ENCODE assay signal across 8 cellular contexts in the genomic region with DNA sequence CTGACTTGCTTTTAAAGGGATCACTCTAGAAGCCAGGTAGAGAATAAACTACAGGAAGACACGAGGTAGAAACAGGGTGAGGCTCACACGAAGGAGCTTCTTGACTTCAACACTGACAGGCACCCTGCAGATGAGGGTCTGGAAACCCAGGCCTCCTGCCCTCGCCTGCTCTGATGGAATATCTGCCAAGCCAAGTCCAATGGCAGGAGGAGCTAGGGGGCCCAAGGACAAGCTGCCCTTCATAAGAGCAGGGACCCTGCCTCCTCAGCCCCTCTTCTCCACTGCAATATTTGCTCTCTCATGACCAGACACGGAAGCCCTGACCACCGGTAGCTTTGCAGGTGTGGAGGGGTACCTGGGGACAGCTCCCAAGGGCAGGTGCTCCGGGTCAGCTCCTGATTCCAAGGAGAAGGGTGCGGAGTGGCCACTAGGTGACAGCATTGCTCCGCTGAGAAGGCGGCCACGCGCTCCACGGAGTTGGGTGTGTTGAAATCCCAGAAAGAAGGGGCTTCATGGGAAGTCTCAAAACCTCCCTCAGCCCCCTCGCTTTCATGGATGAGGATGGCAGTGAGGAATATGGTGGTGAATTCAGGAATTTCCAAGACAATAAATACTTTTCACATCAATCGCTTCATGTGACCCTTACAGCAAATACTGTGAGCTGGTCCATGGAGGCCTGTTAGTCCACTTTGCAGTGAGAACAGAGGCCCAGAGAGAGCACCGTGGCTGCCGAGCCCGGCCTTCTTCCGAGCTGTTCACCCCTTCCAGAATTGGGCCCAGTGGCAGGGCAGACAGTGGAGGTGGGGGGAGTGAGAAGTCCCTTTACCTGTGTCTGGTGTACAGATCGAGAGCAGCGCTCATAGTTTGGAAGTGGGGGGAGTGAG. TPM values are rescaled to one million over a fixed set of nuclear protein-coding genes. Genes with fewer than 3 reads are reported as not detected.
DNase-seq lines count a peak whose midpoint lies in the region; ATAC-seq, FAIRE-seq and TF ChIP-seq lines count a peak whose summit lies in the region.

No MANE protein-coding gene starts in this region.

- H3K27me3 ChIP-seq in OCI-LY1 (ENCODE audit: insufficient read depth, low read length) (no peaks in the 10 kb centered on the region), tibial nerve (peaks cover 0 to 55% of the 10 kb centered on the region in 2 donors)

- H3K36me3 ChIP-seq in OCI-LY1 (ENCODE audit: insufficient read depth, low read length), result no peaks in the 10 kb centered on the region
- H3K36me3 ChIP-seq in tibial nerve, result no peaks in the 10 kb centered on the region

- no peak for TF ChIP-seq POLR2A in A549 (IDR thresholded peaks at IDR 0.05; ENCODE audit: low read length)
- TF ChIP-seq POLR2A in tibial nerve (IDR thresholded peaks at IDR 0.05), result no peak

- no peaks in the 10 kb centered on the region for H3K9me3 ChIP-seq in A549
- H3K9me3 ChIP-seq in OCI-LY1 (ENCODE audit: low read length), result no peaks in the 10 kb centered on the region
- no peaks in the 10 kb centered on the region for H3K9me3 ChIP-seq in tibial nerve

- WGBS in A549 (ENCODE audit: missing lambda C conversion rate), result 21% methylated on average over 18 of the region's 20 CpGs
- 21 to 22% methylated on average over 19 to 20 of the region's 20 CpGs for WGBS in tibial nerve, 2 donors

- CTCF ChIA-PET in A549 (lab: Yijun Ruan, JAX), result interaction anchor here (0.6 to 9.1 kb wide), 66 partner anchors 9 to 1364 kb away, joined by 3 to 236 read pairs (median 4); no protein-coding TSS in a partner anchor

- peak; percentile 87 for TF ChIP-seq CTCF in A549 (IDR thresholded peaks at IDR 0.05)
- peak; percentile 97 for TF ChIP-seq CTCF in GM12875 (IDR thresholded peaks at IDR 0.05; ENCODE audit: borderline replicate concordance, insufficient read depth, low read depth, low read length)
- peak; percentile 83 for TF ChIP-seq CTCF in OCI-LY1 (IDR thresholded peaks at IDR 0.05; ENCODE audit: low read length)
- TF ChIP-seq CTCF in fibroblast of the aortic adventitia (IDR thresholded peaks at IDR 0.05; ENCODE audit: insufficient read depth, low read length), result peak; percentile 97
- peak in 1 of 3 donors; percentile 71 for TF ChIP-seq CTCF in omental fat pad (IDR thresholded peaks at IDR 0.05)
- peak; percentile 63 to 85 (median 81) for TF ChIP-seq CTCF in tibial nerve (IDR thresholded peaks at IDR 0.05)

- no peaks in the 10 kb centered on the region for H3K9me2 ChIP-seq in OCI-LY1 (ENCODE audit: low read depth, low read length)

- POLR2A ChIA-PET in A549 (lab: Yijun Ruan, JAX), result no interaction called here

- H3K4me3 ChIP-seq in A549 (no peak overlapping the region), GM12875 (ENCODE audit: low read depth, low read length) (no peak overlapping the region), OCI-LY1 (ENCODE audit: low read depth, low read length, poor library complexity, severe bottlenecking) (no peak overlapping the region), fibroblast of the aortic adventitia (ENCODE audit: low read depth, low read length) (no peak overlapping the region), tibial nerve (no peak overlapping the region)

- peak; percentile 96 to 98 for TF ChIP-seq RAD21 in A549 (conservative IDR thresholded peaks at IDR 0.05 in 1 of 2, IDR thresholded peaks at IDR 0.05 in 1 of 2)

- no peak for FAIRE-seq in A549 (lab: Jason Lieb, UNC)

- peaks cover 33% of the 10 kb centered on the region for H3K27me3 Mint-ChIP-seq in activated T-cell treated with anti-CD3 and anti-CD28 coated beads, Interleukin-2, amount 50 U/mL, for 4 hours (ENCODE audit: low read depth)

- peak; percentile 95 to 96 for ATAC-seq in A549
- ATAC-seq in activated T-cell treated with anti-CD3 and anti-CD28 coated beads, Interleukin-2, amount 50 U/mL, for 4 hours, result peak; percentile 57 to 61
- ATAC-seq in omental fat pad (ENCODE audit: low FRiP score), result peak; percentile 75

- no peaks in the 10 kb centered on the region for H4K20me1 ChIP-seq in OCI-LY1 (ENCODE audit: insufficient read depth, low read length)

- 0 out of 3 replicates have a peak, but pooled peaks cover 3% of the 10 kb centered on the region for H3K4me1 ChIP-seq in A549
- H3K4me1 ChIP-seq in OCI-LY1 (ENCODE audit: insufficient read depth, low read length, severe bottlenecking), result no peaks in the 10 kb centered on the region
- H3K4me1 ChIP-seq in tibial nerve, result no peaks in the 10 kb centered on the region

- H3K27ac ChIP-seq in A549 (0 out of 6 replicates have a peak overlapping the region, but pooled peaks of 1 of the 2 experiments have one; percentile 8), OCI-LY1 (ENCODE audit: low read depth, low read length, poor library complexity, severe bottlenecking) (no peak overlapping the region), tibial nerve (no peak overlapping the region)

- H3K79me2 ChIP-seq in OCI-LY1 (ENCODE audit: insufficient read depth, low read length), result no peaks in the 10 kb centered on the region

- no peak overlapping the region for H3K4me3 Mint-ChIP-seq in activated T-cell treated with anti-CD3 and anti-CD28 coated beads, Interleukin-2, amount 50 U/mL, for 4 hours

- no peaks in the 10 kb centered on the region for H3K4me1 Mint-ChIP-seq in activated T-cell treated with anti-CD3 and anti-CD28 coated beads, Interleukin-2, amount 50 U/mL, for 4 hours (ENCODE audit: low read depth)

- H2AFZ ChIP-seq in OCI-LY1 (ENCODE audit: low read length), result no peak overlapping the region

- TF ChIP-seq EP300 in A549 (IDR thresholded peaks at IDR 0.05) (no peak), tibial nerve (IDR thresholded peaks at IDR 0.05) (no peak)

- no peaks in the 10 kb centered on the region for H3K36me3 Mint-ChIP-seq in activated T-cell treated with anti-CD3 and anti-CD28 coated beads, Interleukin-2, amount 50 U/mL, for 4 hours (ENCODE audit: insufficient read depth)

- no peaks in the 10 kb centered on the region for H3K9me3 Mint-ChIP-seq in activated T-cell treated with anti-CD3 and anti-CD28 coated beads, Interleukin-2, amount 50 U/mL, for 4 hours

- DNase-seq in A549 (ENCODE audit: low read depth in 1 of 2, low spot score in 1 of 2), result peak; percentile 33 to 41
- DNase-seq in activated T-cell treated with anti-CD3 and anti-CD28 coated beads, Interleukin-2, amount 50 U/mL, for 4 hours, result peak; percentile 57
- peak; percentile 45 for DNase-seq in fibroblast of the aortic adventitia (ENCODE audit: low read depth)
- no peak for DNase-seq in omental fat pad (ENCODE audit: low spot score)
- peak; percentile 34 to 40 for DNase-seq in tibial nerve (ENCODE audit: low spot score in 2 of 2)
- DNase-seq in cerebellar nuclear complex (lab: John Stamatoyannopoulos, UW), result no peak

- no peaks in the 10 kb centered on the region for H3F3A ChIP-seq in OCI-LY1 (ENCODE audit: insufficient read depth, low read length)

- peak overlapping the region; percentile 19; the same call in 1 of the 3 replicates for H3K4me2 ChIP-seq in A549
- H3K4me2 ChIP-seq in OCI-LY1 (ENCODE audit: low read length), result no peak overlapping the region

- H3K9ac ChIP-seq in OCI-LY1 (ENCODE audit: low read length), result no peak overlapping the region

TF ChIP-seq in A549, 52 proteins besides CTCF, POLR2A, EP300 and RAD21:
- TF ChIP-seq PHF8 (IDR thresholded peaks at IDR 0.05; ENCODE audit: borderline replicate concordance, low read depth) (no peak), SMC3 (IDR thresholded peaks at IDR 0.05) (peak; percentile 97), CEBPB (IDR thresholded peaks at IDR 0.05) (peak in 1 of 2 experiments; percentile 66; a peak in 2 of 4 replicates), ZNF302 (CRISPR knock-in tag; IDR thresholded peaks at IDR 0.05) (no peak)
- TF ChIP-seq, protein P1, sequence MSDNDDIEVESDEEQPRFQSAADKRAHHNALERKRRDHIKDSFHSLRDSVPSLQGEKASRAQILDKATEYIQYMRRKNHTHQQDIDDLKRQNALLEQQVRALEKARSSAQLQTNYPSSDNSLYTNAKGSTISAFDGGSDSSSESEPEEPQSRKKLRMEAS (IDR thresholded peaks at IDR 0.05), result peak; percentile 46
TF ChIP-seq in A549: peak in this region for 3.

RNA-seq across cellular contexts. Expression of a gene that starts 33.2 kb away (rescaled TPM):
- polyA plus RNA-seq in A549 (2011; rRNA removed), result 0.48 and 0.93 TPM in 2 replicates
- 0.18 and 0.19 TPM in 2 replicates for polyA plus RNA-seq in A549 (2012; cell fraction: cytosol; rRNA removed)
- 0.16 and 0.19 TPM in 2 replicates for polyA plus RNA-seq in A549 (2012; cell fraction: nucleus; rRNA removed)
- polyA plus RNA-seq in A549 (2017; fragmentation: RNase III; extraction: RNeasy Plus Mini Kit Qiagen cat#74134 plus additional on column Dnase treatment), result 0.13 to 0.23 TPM (median 0.21 TPM) in 3 replicates
- 0.45 and 0.54 TPM in 2 replicates for polyA minus RNA-seq in A549 (2011; rRNA and poly(A)+ RNA removed)
- total RNA-seq in activated T-cell treated with anti-CD3 and anti-CD28 coated beads, Interleukin-2, amount 50 U/mL, for 4 hours, result not detected
- not detected in 2 replicates for total RNA-seq in fibroblast of the aortic adventitia (ENCODE audit: low replicate concordance)
- not detected for total RNA-seq in omental fat pad
- not detected for total RNA-seq in tibial nerve

Comparison
In these comparisons a context has a peak if more than half of its experiments do, and no peak if none do; other contexts are left out.
1. DNase-seq: peak in A549 (2 of 2), activated T-cell treated with anti-CD3 and anti-CD28 coated beads, Interleukin-2, amount 50 U/mL, for 4 hours (single experiment), fibroblast of the aortic adventitia (single experiment) and tibial nerve (2 of 2); none in omental fat pad (single experiment) and cerebellar nuclear complex (0 of 2).
2. Peak in every context shown above with its lines, with median percentiles within 50 percentile points of each other: ATAC-seq.